8 cellular contexts compared by ENCODE assay signal in genomic region chr6:42879372-42880239, GRCh38. TPM values are rescaled to one million over a fixed set of nuclear protein-coding genes. Genes with fewer than 3 reads are reported as not detected.
A peak's percentile ranks its signal among the peaks of the same experiment; 100 is the strongest.
DNase-seq lines count a peak whose midpoint lies in the region; ATAC-seq and TF ChIP-seq lines count a peak whose summit lies in the region.

TSS of gene RPL7L1 (plus strand) at chr6:42879616. CDS start at chr6:42879911, 295 bp downstream.

- H3K79me2 ChIP-seq in OCI-LY3 (ENCODE audit: low read length) = peaks cover 50% of the 10 kb centered on the region

- H3K27me3 ChIP-seq in HUES64 (ENCODE audit: insufficient read depth, low read length) (no peaks in the 10 kb centered on the region), OCI-LY3 (ENCODE audit: low read depth, low read length) (no peaks in the 10 kb centered on the region), mononuclear cell (ENCODE audit: insufficient read depth, low read length) (no peaks in the 10 kb centered on the region)

- H3K27ac ChIP-seq in HUES64 (ENCODE audit: low read depth, low read length) (peak within 1 kb of the TSS; percentile 92), OCI-LY3 (ENCODE audit: low read length) (peak within 1 kb of the TSS; percentile 82)

- peak within 1 kb of the TSS; percentile 84 for H3K4me2 ChIP-seq in OCI-LY3 (ENCODE audit: low read length)

- peak; percentile 83 for ATAC-seq in GM21515 (IDR thresholded peaks at IDR 0.05; ENCODE audit: unreplicated experiment)

- under 1% methylated on average over 39 of the region's 41 CpGs for WGBS in HUES64

- no peak for TF ChIP-seq CTCF in OCI-LY3 (IDR thresholded peaks at IDR 0.05; ENCODE audit: low read depth, low read length)

- no peaks in the 10 kb centered on the region for H3K9me3 ChIP-seq in HUES64 (ENCODE audit: insufficient read depth, low read depth, low read length)
- no peaks in the 10 kb centered on the region for H3K9me3 ChIP-seq in OCI-LY3 (ENCODE audit: insufficient read depth, low read length)
- no peaks in the 10 kb centered on the region for H3K9me3 ChIP-seq in mononuclear cell (ENCODE audit: low read depth, low read length)

- H3K4me1 ChIP-seq in HUES64 (ENCODE audit: insufficient read depth, low read length) (no peaks in the 10 kb centered on the region), OCI-LY3 (ENCODE audit: low read length) (peaks cover 9% of the 10 kb centered on the region), mononuclear cell (ENCODE audit: insufficient read depth, low read length) (peaks cover 17% of the 10 kb centered on the region)

- DNase-seq in DMS 273 (lab: John Stamatoyannopoulos, UW; ENCODE audit: unreplicated experiment) = peak; percentile 95
- DNase-seq in activated CD8-positive, alpha-beta memory T cell treated with anti-CD3 and anti-CD28 coated beads, Interleukin-2, amount 50 U/mL, for 48 hours = peak; percentile 89
- peak; percentile 50 for DNase-seq in epidermal melanocyte (ENCODE audit: insufficient read length, low spot score)
- DNase-seq in stimulated activated CD8-positive, alpha-beta memory T cell treated with anti-CD3 and anti-CD28 coated beads, Interleukin-4, amount 100 ng/mL, for 1 hour (ENCODE audit: low read depth in 2 of 2, low spot score in 1 of 2) = peak; percentile 55 to 69

- peaks cover 36% of the 10 kb centered on the region for H3K36me3 ChIP-seq in HUES64 (ENCODE audit: insufficient read depth, low read length)
- peaks cover 25% of the 10 kb centered on the region for H3K36me3 ChIP-seq in OCI-LY3 (replicated peaks; ENCODE audit: low read depth, low read length)

- H3K9ac ChIP-seq in HUES64 (ENCODE audit: low read depth, low read length) (peak within 1 kb of the TSS; percentile 93), OCI-LY3 (ENCODE audit: low read length) (peak within 1 kb of the TSS; percentile 83)

- peaks cover 6% of the 10 kb centered on the region; the same call in 1 of the 2 replicates for H4K20me1 ChIP-seq in OCI-LY3 (ENCODE audit: insufficient read depth, low read length)

- peak within 1 kb of the TSS; percentile 88 for H3K4me3 ChIP-seq in HUES64 (ENCODE audit: low read length)
- peak within 1 kb of the TSS; percentile 79 for H3K4me3 ChIP-seq in OCI-LY3 (ENCODE audit: low read length)
- H3K4me3 ChIP-seq in mononuclear cell (ENCODE audit: low read length) = peak within 1 kb of the TSS; percentile 47

- H2AFZ ChIP-seq in OCI-LY3 (ENCODE audit: low read depth, low read length) = peak within 1 kb of the TSS; percentile 85

RNA-seq across cellular contexts. Expression of gene RPL7L1, which starts in this region (rescaled TPM):
- 83.3 TPM for polyA plus RNA-seq in HUES64 (2013, experiment 1 of 2)
- polyA plus RNA-seq in HUES64 (2013, experiment 2 of 2) = 84.5 TPM
- 64.2 TPM for total RNA-seq in mononuclear cell

Comparison
In these comparisons a context has a peak if more than half of its experiments do, and no peak if none do; other contexts are left out.
1. Peak in every context shown above with its lines: DNase-seq, ATAC-seq, H3K4me3 ChIP-seq and H3K27ac ChIP-seq.